Comparison of ENCODE assay signal across 23 cellular contexts in genomic region chr15:39460748-39461147, GRCh38.
"Had no signal": no experiment of that assay in that cellular context is flagged by ENCODE, and none has a peak within 500 bp of the region (broad histone marks: within the 10 kb centered on the region; RNA-seq: fewer than 3 reads in every experiment).

No MANE protein-coding gene starts in this region.

- H3K36me3 Mint-ChIP-seq: IgD-negative memory B cell, T-cell had no signal

- H3K27ac Mint-ChIP-seq: IgD-negative memory B cell, T-cell had no signal

- H3K27ac ChIP-seq: RWPE1 had no signal

- ATAC-seq: HepG2, Panc1, PC-3, T-cell had no signal

- H3K9me2 ChIP-seq: SK-N-SH had no signal

- H3K4me3 Mint-ChIP-seq: IgD-negative memory B cell, T-cell had no signal

- H3K9ac ChIP-seq: SK-N-SH had no signal

- H3K4me2 ChIP-seq: SK-N-SH had no signal

- DNase-seq: KBM-7, MV-4-11, NCI-H1048, NCI-H1105, NCI-H1417, NCI-H1436 treated with DMSO at 0.1 percent for 48 hours, NCI-H1694, NCI-H1930, NCI-H2081, NCI-H2107, NCI-H226, NCI-H510A, NCI-H524 treated with DMSO at 0.1 percent for 48 hours, NCI-H774, PC-3, SHP77, SK-N-SH, SW 1271, T-cell had no signal

- H3K9me3 ChIP-seq: SK-N-SH had no signal

- H3K9me3 Mint-ChIP-seq: T-cell had no signal

- H3K4me1 Mint-ChIP-seq: IgD-negative memory B cell, T-cell had no signal
